In genomic region chr9:107588393-107588792, GRCh38 we compare ENCODE assay signal across 25 cellular contexts.
A peak's percentile ranks its signal among the peaks of the same experiment; 100 is the strongest.
DNase-seq lines count a peak whose midpoint lies in the region; ATAC-seq and TF ChIP-seq lines count a peak whose summit lies in the region.
"Had no signal": no experiment of that assay in that cellular context is flagged by ENCODE, and none has a peak within 500 bp of the region (broad histone marks: within the 10 kb centered on the region; RNA-seq: fewer than 3 reads in every experiment).

No MANE protein-coding gene starts in this region.

- H3K27ac Mint-ChIP-seq in type B pancreatic cell: peak overlapping the region; percentile 26
- H3K27ac Mint-ChIP-seq in activated CD8-positive, alpha-beta T cell treated with anti-CD3 and anti-CD28 coated beads, Interleukin-2, amount 10 ng/mL, durations not matched to agents 7 days and 5 days: no peak overlapping the region
- H3K27ac Mint-ChIP-seq: memory B cell; T-helper 2 cell treated with Interferon-gamma antibody and Interleukin-4, amounts not matched to agents 5 μg/mL and 100 μg/mL, for 36 hours had no signal

- no peaks in the 10 kb centered on the region for H3K36me3 ChIP-seq in Peyer's patch
- no peaks in the 10 kb centered on the region for H3K36me3 ChIP-seq in lower lobe of right lung
- no peaks in the 10 kb centered on the region for H3K36me3 ChIP-seq in esophagus muscularis mucosa
- H3K36me3 ChIP-seq: BLaER1, HAP-1, thoracic aorta had no signal

- no peaks in the 10 kb centered on the region for H3K9me3 ChIP-seq in Peyer's patch
- no peaks in the 10 kb centered on the region for H3K9me3 ChIP-seq in lower lobe of right lung
- H3K9me3 ChIP-seq in esophagus muscularis mucosa: no peaks in the 10 kb centered on the region
- H3K9me3 ChIP-seq: BLaER1, HAP-1, thoracic aorta had no signal

- H3K4me1 Mint-ChIP-seq in type B pancreatic cell (ENCODE audit: unreplicated experiment): no peaks in the 10 kb centered on the region
- no peaks in the 10 kb centered on the region for H3K4me1 Mint-ChIP-seq in activated CD8-positive, alpha-beta T cell treated with anti-CD3 and anti-CD28 coated beads, Interleukin-2, amount 10 ng/mL, durations not matched to agents 7 days and 5 days (ENCODE audit: low read depth)
- H3K4me1 Mint-ChIP-seq: memory B cell had no signal

- H3K27me3 Mint-ChIP-seq in type B pancreatic cell: peaks cover 23% of the 10 kb centered on the region
- no peaks in the 10 kb centered on the region for H3K27me3 Mint-ChIP-seq in activated CD8-positive, alpha-beta T cell treated with anti-CD3 and anti-CD28 coated beads, Interleukin-2, amount 10 ng/mL, durations not matched to agents 7 days and 5 days (ENCODE audit: low read depth)

- no peak for TF ChIP-seq EP300 in esophagus muscularis mucosa (IDR thresholded peaks at IDR 0.05)

- POLR2A ChIA-PET in activated CD8-positive, alpha-beta T cell treated with anti-CD3 and anti-CD28 coated beads, Interleukin-2, amount 10 ng/mL, durations not matched to agents 7 days and 5 days (lab: Charles Lee): no interaction called here

- no peak overlapping the region for H3K4me3 Mint-ChIP-seq in type B pancreatic cell
- H3K4me3 Mint-ChIP-seq in activated CD8-positive, alpha-beta T cell treated with anti-CD3 and anti-CD28 coated beads, Interleukin-2, amount 10 ng/mL, durations not matched to agents 7 days and 5 days: no peak overlapping the region
- H3K4me3 Mint-ChIP-seq: activated T-cell treated with anti-CD3 and anti-CD28 coated beads, Interleukin-2, amount 50 U/mL, for 4 hours; memory B cell; T-helper 2 cell treated with Interferon-gamma antibody and Interleukin-4, amounts not matched to agents 5 μg/mL and 100 μg/mL, for 36 hours had no signal

- no peak overlapping the region for H3K4me3 ChIP-seq in Peyer's patch
- H3K4me3 ChIP-seq in lower lobe of right lung: no peak overlapping the region
- H3K4me3 ChIP-seq in esophagus muscularis mucosa: no peak overlapping the region
- H3K4me3 ChIP-seq: HAP-1 had no signal

- 96% methylated on average over 2 of the region's 6 CpGs for WGBS in esophagus muscularis mucosa

- H3K4me1 ChIP-seq in Peyer's patch (peaks cover 0 to 28% (median 3%) of the 10 kb centered on the region in 4 donors), lower lobe of right lung (peaks cover 24% of the 10 kb centered on the region), esophagus muscularis mucosa (peaks cover 0 to 5% (median 2%) of the 10 kb centered on the region in 4 donors)
- H3K4me1 ChIP-seq: HAP-1 had no signal

- TF ChIP-seq CTCF in Peyer's patch (IDR thresholded peaks at IDR 0.05) (no peak), lower lobe of right lung (IDR thresholded peaks at IDR 0.05) (no peak), type B pancreatic cell (conservative IDR thresholded peaks at IDR 0.05) (no peak), esophagus muscularis mucosa (IDR thresholded peaks at IDR 0.05) (no peak)

- H3K27ac ChIP-seq in Peyer's patch (peak overlapping the region in 3 of 4 donors; percentile 74 to 96 (median 87)), lower lobe of right lung (peak overlapping the region; percentile 87), esophagus muscularis mucosa (replicated peaks in 1 of 4) (peak overlapping the region in 1 of 4 donors; percentile 72)

- TF ChIP-seq POLR2A in Peyer's patch (IDR thresholded peaks at IDR 0.05) (no peak), esophagus muscularis mucosa (IDR thresholded peaks at IDR 0.05; ENCODE audit: low read depth) (no peak)

- no peaks in the 10 kb centered on the region for H3K27me3 ChIP-seq in Peyer's patch
- no peaks in the 10 kb centered on the region for H3K27me3 ChIP-seq in lower lobe of right lung (ENCODE audit: low read depth)
- no peaks in the 10 kb centered on the region for H3K27me3 ChIP-seq in esophagus muscularis mucosa
- H3K27me3 ChIP-seq: BLaER1 had no signal

- ATAC-seq in lower lobe of right lung (no peak), HG03135 (IDR thresholded peaks at IDR 0.05; ENCODE audit: unreplicated experiment) (no peak)
- ATAC-seq in activated CD8-positive, alpha-beta T cell treated with anti-CD3 and anti-CD28 coated beads, Interleukin-2, amount 10 ng/mL, durations not matched to agents 7 days and 5 days: no peak
- ATAC-seq: activated T-cell treated with anti-CD3 and anti-CD28 coated beads, Interleukin-2, amount 50 U/mL, for 4 hours; stimulated activated naive CD8-positive, alpha-beta T cell treated with anti-CD3 and anti-CD28 coated beads, Interleukin-15, Interleukin-2, amounts not matched to agents 100 U/mL and 50 U/mL, for 24 hours had no signal

- intact Hi-C loops in lower lobe of right lung (cut with DNase I) (no loop called here), esophagus muscularis mucosa (cut with DNase I) (no loop called here)

- H3K36me3 Mint-ChIP-seq in type B pancreatic cell: no peaks in the 10 kb centered on the region
- no peaks in the 10 kb centered on the region for H3K36me3 Mint-ChIP-seq in activated CD8-positive, alpha-beta T cell treated with anti-CD3 and anti-CD28 coated beads, Interleukin-2, amount 10 ng/mL, durations not matched to agents 7 days and 5 days (ENCODE audit: low read depth)
- H3K36me3 Mint-ChIP-seq: memory B cell, naive B cell had no signal

- CTCF ChIA-PET in activated CD8-positive, alpha-beta T cell treated with anti-CD3 and anti-CD28 coated beads, Interleukin-2, amount 10 ng/mL, durations not matched to agents 7 days and 5 days (lab: Charles Lee): no interaction called here

- DNase-seq in NCI-H510A treated with DMSO at 0.1 percent for 48 hours (lab: John Stamatoyannopoulos, UW) (peak; percentile 8), NCI-H510A (lab: John Stamatoyannopoulos, UW) (no peak), Peyer's patch (no peak), lower lobe of right lung (no peak), type B pancreatic cell (ENCODE audit: extremely low spot score, unreplicated experiment) (no peak), esophagus muscularis mucosa (ENCODE audit: extremely low spot score) (no peak)
- DNase-seq in activated CD8-positive, alpha-beta T cell treated with anti-CD3 and anti-CD28 coated beads, Interleukin-2, amount 10 ng/mL, durations not matched to agents 7 days and 5 days: no peak
- DNase-seq: ACHN; activated CD4-positive, alpha-beta T cell treated with anti-CD3 and anti-CD28 coated beads for 48 hours; activated naive CD4-positive, alpha-beta T cell; activated T-cell treated with anti-CD3 and anti-CD28 coated beads, Interleukin-2, amount 50 U/mL, for 4 hours; cerebellar nuclear complex; COR-L47; naive B cell; NCI-H1092; NCI-H2029 treated with DMSO at 0.1 percent for 48 hours; NCI-H446; SHP77; stimulated activated naive CD8-positive, alpha-beta T cell treated with anti-CD3 and anti-CD28 coated beads, Interleukin-15, Interleukin-2, amounts not matched to agents 100 U/mL and 50 U/mL, for 24 hours had no signal

- H3K9me3 Mint-ChIP-seq in type B pancreatic cell: no peaks in the 10 kb centered on the region
- H3K9me3 Mint-ChIP-seq in activated CD8-positive, alpha-beta T cell treated with anti-CD3 and anti-CD28 coated beads, Interleukin-2, amount 10 ng/mL, durations not matched to agents 7 days and 5 days (ENCODE audit: insufficient read depth): no peaks in the 10 kb centered on the region
- H3K9me3 Mint-ChIP-seq: activated T-cell treated with anti-CD3 and anti-CD28 coated beads, Interleukin-2, amount 50 U/mL, for 4 hours; memory B cell; naive B cell; T-helper 2 cell treated with Interferon-gamma antibody and Interleukin-4, amounts not matched to agents 5 μg/mL and 100 μg/mL, for 36 hours had no signal
